Comparison of ENCODE assay signal across 18 cellular contexts in genomic region chr1:176692988-176693696, GRCh38.
DNase-seq lines count a peak whose midpoint lies in the region; ATAC-seq and TF ChIP-seq lines count a peak whose summit lies in the region.
"Had no signal": no experiment of that assay in that cellular context is flagged by ENCODE, and none has a peak within 500 bp of the region (broad histone marks: within the 10 kb centered on the region; RNA-seq: fewer than 3 reads in every experiment).

No MANE protein-coding gene starts in this region.

- peak in 3 of 4 donors; percentile 36 to 55 (median 44) for ATAC-seq in heart left ventricle
- ATAC-seq in HG03039 (IDR thresholded peaks at IDR 0.05; ENCODE audit: unreplicated experiment): no peak
- ATAC-seq in GM19328 (IDR thresholded peaks at IDR 0.05; ENCODE audit: unreplicated experiment): no peak
- ATAC-seq: GM12878 had no signal

- H3K4me3 ChIP-seq in heart left ventricle (no peak overlapping the region), muscle layer of duodenum (ENCODE audit: low read depth in 1 of 2, low read length in 2 of 2) (no peak overlapping the region), stomach smooth muscle (ENCODE audit: low read length in 2 of 2) (peak overlapping the region in 1 of 2 donors; percentile 47)
- H3K4me3 ChIP-seq: GM12878, MG63, PC-9, SJSA1 had no signal

- no peak for TF ChIP-seq CTCF in heart left ventricle (IDR thresholded peaks at IDR 0.05)

- H3K9ac ChIP-seq in stomach smooth muscle (ENCODE audit: low read length in 2 of 2): peak overlapping the region; percentile 52 to 55

- H3K4me1 ChIP-seq in heart left ventricle (peaks cover 0 to 35% (median 11%) of the 10 kb centered on the region in 12 donors), muscle layer of duodenum (ENCODE audit: control insufficient read depth in 1 of 2, insufficient read depth in 2 of 2, low read length in 2 of 2) (peaks cover 0 to 5% of the 10 kb centered on the region in 2 donors), stomach smooth muscle (ENCODE audit: control insufficient read depth, insufficient read depth, low read length) (peaks cover 40% of the 10 kb centered on the region)
- H3K4me1 ChIP-seq: BE2C, Caco-2, SJSA1 had no signal

- no peaks in the 10 kb centered on the region for H3K36me3 ChIP-seq in heart left ventricle
- H3K36me3 ChIP-seq in muscle layer of duodenum (ENCODE audit: control insufficient read depth in 1 of 2, insufficient read depth in 2 of 2, low read length in 2 of 2): no peaks in the 10 kb centered on the region
- H3K36me3 ChIP-seq in stomach smooth muscle (ENCODE audit: control insufficient read depth in 2 of 2, insufficient read depth in 2 of 2, low read length in 2 of 2): no peaks in the 10 kb centered on the region
- H3K36me3 ChIP-seq: BE2C, MG63, SJSA1 had no signal

- no peaks in the 10 kb centered on the region for H3K9me3 ChIP-seq in heart left ventricle
- no peaks in the 10 kb centered on the region for H3K9me3 ChIP-seq in muscle layer of duodenum (ENCODE audit: control insufficient read depth in 1 of 2, low read length in 2 of 2)
- H3K9me3 ChIP-seq in stomach smooth muscle (ENCODE audit: control insufficient read depth in 2 of 2, low read length in 2 of 2): no peaks in the 10 kb centered on the region
- H3K9me3 ChIP-seq: BE2C, Caco-2, MG63, SJSA1 had no signal

- DNase-seq in NCI-H1694 treated with DMSO at 0.1 percent for 48 hours (lab: John Stamatoyannopoulos, UW) (peak; percentile 9), NCI-H1694 (lab: John Stamatoyannopoulos, UW) (no peak), heart left ventricle (peak in 1 of 5 donors; percentile 30), NK-92 (lab: John Stamatoyannopoulos, UW; ENCODE audit: unreplicated experiment) (no peak)
- DNase-seq: 8988T; Caco-2; CD4-positive, alpha-beta T cell; MG63; NCI-H1048; NCI-H146; PC-9 had no signal

- H3K27ac ChIP-seq in heart left ventricle: peak overlapping the region; percentile 64 to 92 (median 83)
- H3K27ac ChIP-seq in muscle layer of duodenum (ENCODE audit: low read length): peak overlapping the region; percentile 50
- peak overlapping the region; percentile 96 for H3K27ac ChIP-seq in stomach smooth muscle (ENCODE audit: low read length)
- H3K27ac ChIP-seq: PC-9, SJSA1 had no signal

- no peak for TF ChIP-seq POLR2A in heart left ventricle (IDR thresholded peaks at IDR 0.05)

- 43 to 55% (median 50%) methylated on average over 6 of the region's 6 CpGs for WGBS in heart left ventricle, 4 donors

- H3K27me3 ChIP-seq in heart left ventricle (no peaks in the 10 kb centered on the region), muscle layer of duodenum (ENCODE audit: low read depth, low read length) (no peaks in the 10 kb centered on the region), stomach smooth muscle (ENCODE audit: control insufficient read depth in 1 of 2, insufficient read depth in 2 of 2, low read length in 2 of 2) (no peaks in the 10 kb centered on the region)
- H3K27me3 ChIP-seq: BE2C, MG63, SJSA1 had no signal

- intact Hi-C loops in heart left ventricle (cut with DNase I): loop anchor here (1.0 to 10.0 kb wide), 15 partner anchors 36 to 834 kb away; no protein-coding TSS in a partner anchor

Comparison
In these comparisons a context has a peak if more than half of its experiments do, and no peak if none do; other contexts are left out.
1. ATAC-seq: peak in heart left ventricle (3 of 4); none in HG03039 (single experiment) and GM19328 (single experiment).
2. Peak in every context shown above with its lines, with median percentiles within 50 percentile points of each other: H3K27ac ChIP-seq.